In the genomic region with DNA sequence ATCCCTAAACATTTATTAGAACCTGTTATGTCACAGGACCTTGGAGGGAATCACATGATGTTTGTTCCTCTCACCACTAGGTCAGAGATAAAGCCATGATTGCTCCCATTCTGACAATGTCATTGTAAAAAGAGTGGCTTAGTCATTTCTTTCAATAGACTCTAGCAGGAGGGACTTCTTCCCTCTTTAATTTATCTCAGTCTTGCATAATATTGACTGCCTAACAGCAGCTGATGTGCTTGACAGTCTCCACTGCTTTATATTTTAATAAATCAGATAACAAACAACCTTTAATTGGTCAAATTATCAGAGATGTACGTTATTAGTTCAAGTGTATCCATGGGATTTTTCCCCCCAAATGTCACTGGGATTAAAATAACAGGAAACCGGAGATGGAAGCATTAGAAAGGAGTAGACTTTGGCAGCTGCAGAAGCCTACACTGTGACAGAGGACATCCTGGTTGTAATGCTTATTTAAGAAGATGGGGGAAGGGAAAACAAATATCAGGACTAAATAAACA, we compare ENCODE assay signal across 1 cellular context.
A peak's percentile ranks its signal among the peaks of the same experiment; 100 is the strongest.
TF ChIP-seq lines count a peak whose summit lies in the region.

No MANE protein-coding gene starts in this region.

TF ChIP-seq in IMR-90, 13 proteins besides CTCF, POLR2A, EP300 and RAD21 (continued from another document):
- TF ChIP-seq CEBPB (IDR thresholded peaks at IDR 0.05; ENCODE audit: low read depth, low read length), result peak; percentile 26; the same call in 1 of the 2 replicates
TF ChIP-seq in IMR-90: peak in this region for 1.
